ENCODE assay signal across 8 cellular contexts in the genomic region with DNA sequence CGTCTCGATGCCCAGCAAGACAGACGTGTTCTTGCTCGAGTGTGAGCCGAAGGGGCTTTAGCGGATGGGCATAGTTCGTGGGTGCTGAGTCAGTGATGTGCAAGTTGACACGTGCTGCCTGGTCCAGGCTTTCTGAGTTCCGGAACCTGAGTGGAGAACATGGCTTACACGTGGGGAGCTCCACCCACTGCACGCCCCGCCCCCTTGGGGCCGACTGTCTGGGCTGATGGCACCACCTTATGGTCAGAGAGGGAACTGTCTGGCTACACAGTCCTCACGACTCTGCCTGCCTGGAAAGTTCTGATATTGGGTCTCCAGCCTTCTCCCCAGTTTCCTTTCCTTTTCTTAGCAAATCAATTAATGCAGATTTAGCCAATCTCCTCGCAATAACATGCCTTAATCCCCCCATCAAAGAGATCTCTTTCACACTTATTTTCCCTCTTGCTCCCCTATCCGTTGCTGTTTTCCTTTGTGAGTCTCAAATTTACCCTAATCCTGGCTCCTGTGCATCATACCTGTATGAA. TPM values are rescaled to one million over a fixed set of nuclear protein-coding genes. Genes with fewer than 3 reads are reported as not detected.
A peak's percentile ranks its signal among the peaks of the same experiment; 100 is the strongest.
DNase-seq lines count a peak whose midpoint lies in the region; ATAC-seq and TF ChIP-seq lines count a peak whose summit lies in the region.

No MANE protein-coding gene starts in this region.

- H3K9me3 ChIP-seq in mucosa of descending colon = no peaks in the 10 kb centered on the region

- TF ChIP-seq CTCF in mucosa of descending colon (IDR thresholded peaks at IDR 0.05) = peak; percentile 73

- POLR2A ChIA-PET in activated CD4-positive, alpha-beta memory T cell treated with anti-CD3 and anti-CD28 coated beads for 36 hours (lab: Charles Lee) = interaction anchor here (0.5 to 2.5 kb wide), 2 partner anchors 37 to 345 kb away, joined by 3 to 15 read pairs; no protein-coding TSS in a partner anchor

- no peak overlapping the region for H3K27ac Mint-ChIP-seq in activated CD4-positive, alpha-beta memory T cell treated with anti-CD3 and anti-CD28 coated beads for 36 hours
- no peak overlapping the region for H3K27ac Mint-ChIP-seq in effector memory CD8-positive, alpha-beta T cell

- CTCF ChIA-PET in activated CD4-positive, alpha-beta memory T cell treated with anti-CD3 and anti-CD28 coated beads for 36 hours (lab: Charles Lee) = interaction anchor here (0.6 to 6.5 kb wide), 15 partner anchors 10 to 641 kb away, joined by 3 to 137 read pairs (median 4); partner anchors contain the start of gene ATP6V0E1

- no peak overlapping the region for H3K4me3 ChIP-seq in mucosa of descending colon

- peaks cover 8% of the 10 kb centered on the region for H3K36me3 Mint-ChIP-seq in activated CD4-positive, alpha-beta memory T cell treated with anti-CD3 and anti-CD28 coated beads for 36 hours
- no peaks in the 10 kb centered on the region for H3K36me3 Mint-ChIP-seq in effector memory CD8-positive, alpha-beta T cell (ENCODE audit: insufficient read depth)

- H3K4me3 Mint-ChIP-seq in activated CD4-positive, alpha-beta memory T cell treated with anti-CD3 and anti-CD28 coated beads for 36 hours = no peak overlapping the region
- H3K4me3 Mint-ChIP-seq in effector memory CD8-positive, alpha-beta T cell = no peak overlapping the region

- DNase-seq in CD1c-positive myeloid dendritic cell (ENCODE audit: extremely low spot score) (peak; percentile 82), NCI-H69 (lab: John Stamatoyannopoulos, UW) (peak; percentile 92), mucosa of descending colon (peak; percentile 78 to 89 (median 81))
- DNase-seq in activated CD4-positive, alpha-beta memory T cell treated with anti-CD3 and anti-CD28 coated beads for 36 hours = peak; percentile 91
- peak; percentile 25 to 29 (median 26) for DNase-seq in effector memory CD8-positive, alpha-beta T cell
- DNase-seq in stimulated activated CD8-positive, alpha-beta memory T cell treated with anti-CD3 and anti-CD28 coated beads, Interleukin-4, amount 100 ng/mL, for 24 hours (ENCODE audit: low read depth) = peak; percentile 66

- peak; percentile 66 for ATAC-seq in GM19328 (IDR thresholded peaks at IDR 0.05; ENCODE audit: unreplicated experiment)
- peak; percentile 52 for ATAC-seq in HG03442 (IDR thresholded peaks at IDR 0.05; ENCODE audit: unreplicated experiment)
- ATAC-seq in effector memory CD8-positive, alpha-beta T cell (replicated peaks) = peak; percentile 72
- peak; percentile 89 for ATAC-seq in mucosa of descending colon

- intact Hi-C loops in activated CD4-positive, alpha-beta memory T cell treated with anti-CD3 and anti-CD28 coated beads for 36 hours (cut with micrococcal nuclease) = loop anchor here (1.0 to 10.0 kb wide), 2 partner anchors 38 to 617 kb away; no protein-coding TSS in a partner anchor
- intact Hi-C loops in mucosa of descending colon (cut with DNase I, micrococcal nuclease) = loop anchor here (5.0 kb wide), 1 partner anchor 40 kb away; no protein-coding TSS in a partner anchor

- no peaks in the 10 kb centered on the region for H3K36me3 ChIP-seq in mucosa of descending colon (ENCODE audit: low read depth)

- H3K4me1 ChIP-seq in mucosa of descending colon (ENCODE audit: low read depth) = peaks cover 29% of the 10 kb centered on the region

- peaks cover 3% of the 10 kb centered on the region for H3K9me3 Mint-ChIP-seq in activated CD4-positive, alpha-beta memory T cell treated with anti-CD3 and anti-CD28 coated beads for 36 hours
- H3K9me3 Mint-ChIP-seq in effector memory CD8-positive, alpha-beta T cell = no peaks in the 10 kb centered on the region

- peaks cover 22% of the 10 kb centered on the region for H3K4me1 Mint-ChIP-seq in activated CD4-positive, alpha-beta memory T cell treated with anti-CD3 and anti-CD28 coated beads for 36 hours (ENCODE audit: low read depth)
- peaks cover 11 to 15% of the 10 kb centered on the region in 2 donors for H3K4me1 Mint-ChIP-seq in effector memory CD8-positive, alpha-beta T cell (ENCODE audit: low read depth in 2 of 2)

- peaks cover 39% of the 10 kb centered on the region for H3K27me3 Mint-ChIP-seq in activated CD4-positive, alpha-beta memory T cell treated with anti-CD3 and anti-CD28 coated beads for 36 hours
- H3K27me3 Mint-ChIP-seq in effector memory CD8-positive, alpha-beta T cell = peaks cover 50 to 79% of the 10 kb centered on the region in 2 donors

RNA-seq across cellular contexts. Expression of gene STC2, which starts 3.8 kb away (rescaled TPM):
- 10 to 100 TPM; 12.0 to 13.7 TPM for total RNA-seq in activated CD4-positive, alpha-beta memory T cell treated with anti-CD3 and anti-CD28 coated beads for 36 hours
- total RNA-seq in mucosa of descending colon = 1 to 10 TPM in 2 of 3 donors, under 1 TPM in 1; 0.26 to 3.4 (median 1.4) TPM

Comparison
In these comparisons a context has a peak if more than half of its experiments do, and no peak if none do; other contexts are left out.
1. DNase-seq: peak in every context shown above with its lines; median percentile 92 in NCI-H69; 91 in activated CD4-positive, alpha-beta memory T cell treated with anti-CD3 and anti-CD28 coated beads for 36 hours; 82 in CD1c-positive myeloid dendritic cell; 81 in mucosa of descending colon; 66 in stimulated activated CD8-positive, alpha-beta memory T cell treated with anti-CD3 and anti-CD28 coated beads, Interleukin-4, amount 100 ng/mL, for 24 hours; 26 in effector memory CD8-positive, alpha-beta T cell.